ENCODE assay signal across 8 cellular contexts in the genomic region with DNA sequence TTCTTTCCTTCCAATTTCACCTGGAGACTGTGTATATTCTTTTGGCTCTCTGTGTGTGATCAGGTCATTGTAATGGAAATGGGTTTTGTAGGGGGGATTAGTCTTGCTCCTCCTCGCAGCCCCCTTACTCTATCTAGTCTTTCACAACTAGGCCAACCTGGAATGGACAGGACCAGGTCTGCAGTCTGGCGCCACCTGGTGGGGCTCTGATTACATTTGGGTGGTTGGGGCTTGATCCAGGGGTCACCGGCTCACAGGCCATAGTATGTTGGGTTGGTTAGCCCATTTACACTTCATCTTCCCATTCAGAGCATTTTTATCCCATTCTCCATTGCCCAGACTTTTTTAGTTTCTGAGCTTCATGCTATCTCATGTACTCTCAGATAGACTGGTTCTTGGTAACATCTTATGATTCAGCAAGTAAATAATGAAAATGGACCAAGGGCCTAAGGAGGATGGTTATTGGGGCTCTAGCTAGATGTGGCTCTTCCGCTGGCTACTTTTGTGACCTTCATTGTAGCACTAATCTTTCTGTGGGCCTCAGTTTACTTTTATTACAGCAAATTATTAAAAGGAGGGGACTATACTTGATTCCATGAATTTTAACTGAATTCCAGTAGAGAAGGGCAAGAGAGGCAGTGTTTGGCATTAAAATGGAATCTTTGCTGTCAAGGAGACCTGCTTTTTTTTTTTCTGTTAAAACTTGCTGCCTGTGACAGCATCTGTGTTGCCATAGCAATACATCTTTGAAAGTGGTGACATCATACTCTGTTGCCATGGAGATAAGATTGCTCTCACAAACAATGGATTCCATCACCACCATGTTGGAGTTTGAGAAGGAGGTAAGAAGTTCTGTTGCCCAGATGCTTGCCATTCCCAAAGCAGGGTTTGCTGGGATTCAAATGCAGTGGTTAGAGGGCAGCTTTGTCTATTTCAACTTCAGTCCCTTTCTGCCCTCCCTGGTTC.
DNase-seq lines count a peak whose midpoint lies in the region; ATAC-seq and TF ChIP-seq lines count a peak whose summit lies in the region.

No MANE protein-coding gene starts in this region.

- CTCF ChIA-PET in activated CD4-positive, alpha-beta T cell treated with anti-CD3 and anti-CD28 coated beads, Interleukin-2, amount 10 ng/mL, durations not matched to agents 7 days and 5 days (lab: Charles Lee), result interaction anchor here (0.6 to 1.8 kb wide), 7 partner anchors 13 to 239 kb away, joined by 3 to 7 read pairs (median 4); no protein-coding TSS in a partner anchor

- no peaks in the 10 kb centered on the region for H3K27me3 Mint-ChIP-seq in activated CD4-positive, alpha-beta T cell treated with anti-CD3 and anti-CD28 coated beads, Interleukin-2, amount 10 ng/mL, durations not matched to agents 7 days and 5 days

- no peak overlapping the region for H3K4me3 Mint-ChIP-seq in activated CD4-positive, alpha-beta T cell treated with anti-CD3 and anti-CD28 coated beads, Interleukin-2, amount 10 ng/mL, durations not matched to agents 7 days and 5 days

- H3K9me3 Mint-ChIP-seq in activated CD4-positive, alpha-beta T cell treated with anti-CD3 and anti-CD28 coated beads, Interleukin-2, amount 10 ng/mL, durations not matched to agents 7 days and 5 days, result no peaks in the 10 kb centered on the region

- POLR2A ChIA-PET in activated CD4-positive, alpha-beta T cell treated with anti-CD3 and anti-CD28 coated beads, Interleukin-2, amount 10 ng/mL, durations not matched to agents 7 days and 5 days (lab: Charles Lee), result no interaction called here

- no peaks in the 10 kb centered on the region for H3K4me1 Mint-ChIP-seq in activated CD4-positive, alpha-beta T cell treated with anti-CD3 and anti-CD28 coated beads, Interleukin-2, amount 10 ng/mL, durations not matched to agents 7 days and 5 days

- DNase-seq in NCI-H1105 (lab: John Stamatoyannopoulos, UW) (peak; percentile 48), midbrain (lab: John Stamatoyannopoulos, UW) (peak; percentile 36), cerebellar nuclear complex (lab: John Stamatoyannopoulos, UW) (no peak)
- peak; percentile 71 for DNase-seq in activated CD4-positive, alpha-beta T cell treated with anti-CD3 and anti-CD28 coated beads, Interleukin-2, amount 10 ng/mL, durations not matched to agents 7 days and 5 days
- peak; percentile 47 for DNase-seq in effector CD8-positive, alpha-beta T cell (lab: John Stamatoyannopoulos, UW)
- DNase-seq in stimulated activated naive CD4-positive, alpha-beta T cell (lab: John Stamatoyannopoulos, UW), result peak; percentile 2 to 61 (median 39)

- no peaks in the 10 kb centered on the region for H3K36me3 Mint-ChIP-seq in activated CD4-positive, alpha-beta T cell treated with anti-CD3 and anti-CD28 coated beads, Interleukin-2, amount 10 ng/mL, durations not matched to agents 7 days and 5 days (ENCODE audit: low read depth)

- H3K27ac Mint-ChIP-seq in activated CD4-positive, alpha-beta T cell treated with anti-CD3 and anti-CD28 coated beads, Interleukin-2, amount 10 ng/mL, durations not matched to agents 7 days and 5 days, result no peak overlapping the region

- peak; percentile 81 for ATAC-seq in GM21367 (IDR thresholded peaks at IDR 0.05; ENCODE audit: unreplicated experiment)

- TF ChIP-seq CTCF in C4-2B (conservative IDR thresholded peaks at IDR 0.05), result peak; percentile 94

- H3K27ac ChIP-seq in C4-2B, result no peak overlapping the region

Comparison
In these comparisons a context has a peak if more than half of its experiments do, and no peak if none do; other contexts are left out.
1. DNase-seq: peak in NCI-H1105 (single experiment), activated CD4-positive, alpha-beta T cell treated with anti-CD3 and anti-CD28 coated beads, Interleukin-2, amount 10 ng/mL, durations not matched to agents 7 days and 5 days (single experiment), effector CD8-positive, alpha-beta T cell (single experiment), midbrain (single experiment) and stimulated activated naive CD4-positive, alpha-beta T cell (6 of 6); none in cerebellar nuclear complex (0 of 2).